8 cellular contexts compared by ENCODE assay signal in genomic region chr17:37373530-37374159, GRCh38. TPM values are rescaled to one million over a fixed set of nuclear protein-coding genes. Genes with fewer than 3 reads are reported as not detected.
DNase-seq lines count a peak whose midpoint lies in the region; ATAC-seq and TF ChIP-seq lines count a peak whose summit lies in the region.

No MANE protein-coding gene starts in this region.

- no peak overlapping the region for H3K27ac Mint-ChIP-seq in CD8-positive, alpha-beta T cell
- no peak overlapping the region for H3K27ac Mint-ChIP-seq in T-cell

- CTCF ChIA-PET in CD8-positive, alpha-beta T cell (lab: Charles Lee) = interaction anchor here (0.5 to 2.7 kb wide), 29 partner anchors 9 to 772 kb away, joined by 3 to 15 read pairs (median 3); partner anchors contain the start of genes MRM1 and TADA2A
- CTCF ChIA-PET in T-cell (lab: Charles Lee) = interaction anchor here (0.6 to 1.7 kb wide), 15 partner anchors 12 to 771 kb away, joined by 3 to 14 read pairs (median 3); partner anchors contain the start of gene SYNRG (in 1 of the 2)

- peaks cover 3% of the 10 kb centered on the region for H3K4me1 Mint-ChIP-seq in CD8-positive, alpha-beta T cell (ENCODE audit: low read depth)
- peaks cover 0 to 4% (median 4%) of the 10 kb centered on the region in 3 donors for H3K4me1 Mint-ChIP-seq in T-cell

- no peaks in the 10 kb centered on the region for H3K9me3 ChIP-seq in CD8-positive, alpha-beta T cell (ENCODE audit: low read length)
- no peaks in the 10 kb centered on the region for H3K9me3 ChIP-seq in adrenal gland (replicated peaks in 1 of 3)

- no peak overlapping the region for H3K4me3 ChIP-seq in CD8-positive, alpha-beta T cell (ENCODE audit: low read depth, low read length)
- H3K4me3 ChIP-seq in adrenal gland = no peak overlapping the region

- H3K36me3 Mint-ChIP-seq in CD8-positive, alpha-beta T cell = no peaks in the 10 kb centered on the region
- no peaks in the 10 kb centered on the region for H3K36me3 Mint-ChIP-seq in T-cell

- intact Hi-C loops in CD8-positive, alpha-beta T cell (cut with DNase I, micrococcal nuclease) = loop anchor here (1.0 to 10.0 kb wide), 4 partner anchors 24 to 771 kb away; no protein-coding TSS in a partner anchor
- intact Hi-C loops in adrenal gland (cut with DNase I) (no loop called here), left ventricle myocardium superior (cut with micrococcal nuclease) (no loop called here), sciatic nerve (cut with DNase I) (no loop called here)

- H3K27me3 ChIP-seq in CD8-positive, alpha-beta T cell (ENCODE audit: insufficient read depth, low read length) = no peaks in the 10 kb centered on the region
- no peaks in the 10 kb centered on the region for H3K27me3 ChIP-seq in adrenal gland

- no peaks in the 10 kb centered on the region for H3K9me3 Mint-ChIP-seq in CD8-positive, alpha-beta T cell
- no peaks in the 10 kb centered on the region for H3K9me3 Mint-ChIP-seq in T-cell

- no peaks in the 10 kb centered on the region for H3K36me3 ChIP-seq in CD8-positive, alpha-beta T cell (ENCODE audit: insufficient read depth, low read length)
- H3K36me3 ChIP-seq in adrenal gland (replicated peaks in 1 of 2) = no peaks in the 10 kb centered on the region

- peak; percentile 30 to 68 (median 57) for DNase-seq in CD8-positive, alpha-beta T cell
- DNase-seq in GOT3 (lab: John Stamatoyannopoulos, UW) (peak; percentile 10), NCI-H2029 (lab: John Stamatoyannopoulos, UW) (peak; percentile 63), T-cell (peak; percentile 14 to 67 (median 50)), adrenal gland (peak; percentile 66 to 90 (median 71)), left ventricle myocardium superior (no peak), sciatic nerve (ENCODE audit: low spot score) (no peak)

- WGBS in adrenal gland, 4 donors = 2 to 5% (median 4%) methylated on average over 4 of the region's 4 CpGs

- ATAC-seq in CD8-positive, alpha-beta T cell = peak; percentile 98
- peak; percentile 87 to 99 (median 92) for ATAC-seq in T-cell (replicated peaks in 1 of 4)
- peak; percentile 86 for ATAC-seq in left ventricle myocardium superior
- peak; percentile 90 for ATAC-seq in sciatic nerve
- ATAC-seq in HG03457 (IDR thresholded peaks at IDR 0.05; ENCODE audit: unreplicated experiment) = no peak

- H3K4me1 ChIP-seq in CD8-positive, alpha-beta T cell (ENCODE audit: insufficient read depth, low read length) = no peaks in the 10 kb centered on the region
- H3K4me1 ChIP-seq in adrenal gland (replicated peaks in 1 of 2) = no peaks in the 10 kb centered on the region

- no peak overlapping the region for H3K27ac ChIP-seq in CD8-positive, alpha-beta T cell (ENCODE audit: low read depth, low read length)
- H3K27ac ChIP-seq in adrenal gland = no peak overlapping the region

- no peaks in the 10 kb centered on the region for H3K27me3 Mint-ChIP-seq in CD8-positive, alpha-beta T cell (ENCODE audit: low read depth)
- H3K27me3 Mint-ChIP-seq in T-cell = no peaks in the 10 kb centered on the region

- no peak overlapping the region for H3K4me3 Mint-ChIP-seq in CD8-positive, alpha-beta T cell
- H3K4me3 Mint-ChIP-seq in T-cell = no peak overlapping the region

- no peak for TF ChIP-seq POLR2A in adrenal gland (IDR thresholded peaks at IDR 0.05)

- POLR2A ChIA-PET in CD8-positive, alpha-beta T cell (lab: Charles Lee) = interaction anchor here (1.2 kb wide), 1 partner anchor 236 kb away, joined by 4 read pairs; the partner anchor contains the start of gene SYNRG
- POLR2A ChIA-PET in T-cell (lab: Charles Lee) = interaction anchor here (0.6 to 1.0 kb wide), 2 partner anchors 15 to 89 kb away, joined by 3 to 4 read pairs; no protein-coding TSS in a partner anchor

- TF ChIP-seq CTCF in CD8-positive, alpha-beta T cell (IDR thresholded peaks at IDR 0.05) = peak; percentile 96
- peak; percentile 94 to 100 (median 98) for TF ChIP-seq CTCF in adrenal gland (IDR thresholded peaks at IDR 0.05)

RNA-seq across cellular contexts. Expression of gene C17orf78, which starts 2.1 kb away (rescaled TPM):
- total RNA-seq in CD8-positive, alpha-beta T cell = not detected
- total RNA-seq in T-cell = not detected
- total RNA-seq in adrenal gland = not detected
- polyA plus RNA-seq in adrenal gland = not detected
- not detected for total RNA-seq in left ventricle myocardium superior
- not detected for total RNA-seq in sciatic nerve

RNA-seq across cellular contexts. Expression of gene ACACA, which starts 33.0 kb away (rescaled TPM):
- total RNA-seq in CD8-positive, alpha-beta T cell = 10 to 100 TPM; 30.7 to 34.2 TPM
- total RNA-seq in T-cell (10 to 100 TPM; 15.9 to 30.2 (median 18.0) TPM), adrenal gland (100 to 1,000 TPM in 2 of 8 donors, 10 to 100 TPM in 6; 44.4 to 105 (median 76.8) TPM), left ventricle myocardium superior (14.3 TPM), sciatic nerve (85.3 TPM)
- polyA plus RNA-seq in adrenal gland = 10 to 100 TPM; 18.2 to 64.1 (median 21.4) TPM

RNA-seq across cellular contexts. Expression of gene TADA2A, which starts 33.0 kb away (rescaled TPM):
- total RNA-seq in CD8-positive, alpha-beta T cell = 10 to 100 TPM in 1 of 2 experiments, 1 to 10 TPM in 1; 5.3 to 11.1 TPM
- total RNA-seq in T-cell (10 to 100 TPM; 14.5 to 27.3 (median 21.9) TPM), adrenal gland (10 to 100 TPM in 7 of 8 donors, 1 to 10 TPM in 1; 7.6 to 21.5 (median 15.3) TPM), left ventricle myocardium superior (10.4 TPM), sciatic nerve (52.0 TPM)
- 10 to 100 TPM in 2 of 3 donors, 1 to 10 TPM in 1; 8.8 to 18.8 (median 15.7) TPM for polyA plus RNA-seq in adrenal gland

Comparison
In these comparisons a context has a peak if more than half of its experiments do, and no peak if none do; other contexts are left out.
1. DNase-seq: peak in CD8-positive, alpha-beta T cell (7 of 7), GOT3 (single experiment), NCI-H2029 (single experiment), T-cell (34 of 34) and adrenal gland (7 of 7); none in left ventricle myocardium superior (single experiment) and sciatic nerve (single experiment).
2. intact Hi-C loops: an anchor here in CD8-positive, alpha-beta T cell (1.0 to 10.0 kb wide); none called in adrenal gland, left ventricle myocardium superior and sciatic nerve.